Comparison of ENCODE assay signal across 8 cellular contexts in genomic region chr1:157139125-157139524, GRCh38. TPM values are rescaled to one million over a fixed set of nuclear protein-coding genes. Genes with fewer than 3 reads are reported as not detected.
A peak's percentile ranks its signal among the peaks of the same experiment; 100 is the strongest.
DNase-seq lines count a peak whose midpoint lies in the region; ATAC-seq and TF ChIP-seq lines count a peak whose summit lies in the region.

No MANE protein-coding gene starts in this region.

- intact Hi-C loops in activated CD4-positive, alpha-beta T cell treated with anti-CD3 and anti-CD28 coated beads, Interleukin-2, amount 10 ng/mL, durations not matched to agents 24 days and 14 days (cut with micrococcal nuclease) = loop anchor here (1.0 kb wide), 1 partner anchor 8 kb away; no protein-coding TSS in a partner anchor

- H3K9me3 ChIP-seq in adipocyte (ENCODE audit: control insufficient read depth, low read length) = no peaks in the 10 kb centered on the region

- H3K4me1 Mint-ChIP-seq in activated CD4-positive, alpha-beta T cell treated with anti-CD3 and anti-CD28 coated beads, Interleukin-2, amount 10 ng/mL, durations not matched to agents 24 days and 14 days = peaks cover 55% of the 10 kb centered on the region

- peak overlapping the region; percentile 67 for H3K27ac ChIP-seq in temporal lobe (ENCODE audit: low read depth, low read length)

- no peak for TF ChIP-seq CTCF in kidney epithelial cell (IDR thresholded peaks at IDR 0.05; ENCODE audit: insufficient read depth, low read length, poor library complexity, severe bottlenecking)

- ATAC-seq in GM21526 (IDR thresholded peaks at IDR 0.05; ENCODE audit: low FRiP score, unreplicated experiment) (no peak), HG03520 (IDR thresholded peaks at IDR 0.05; ENCODE audit: unreplicated experiment) (no peak)

- peak overlapping the region; percentile 99 for H3K4me3 Mint-ChIP-seq in activated CD4-positive, alpha-beta T cell treated with anti-CD3 and anti-CD28 coated beads, Interleukin-2, amount 10 ng/mL, durations not matched to agents 24 days and 14 days

- H3K4me1 ChIP-seq in adipocyte (ENCODE audit: control insufficient read depth, insufficient read depth, low read length) = peaks cover 33% of the 10 kb centered on the region

- no peaks in the 10 kb centered on the region for H3K27me3 ChIP-seq in adipocyte (replicated peaks; ENCODE audit: control insufficient read depth, insufficient read depth, low read length)
- H3K27me3 ChIP-seq in kidney epithelial cell (ENCODE audit: control insufficient read depth, insufficient read depth, low read length) = no peaks in the 10 kb centered on the region

- H3K4me3 ChIP-seq in adipocyte (ENCODE audit: low read length) (peak overlapping the region; percentile 93), kidney epithelial cell (ENCODE audit: low read depth, low read length) (peak overlapping the region; percentile 82)

- H3K27me3 Mint-ChIP-seq in activated CD4-positive, alpha-beta T cell treated with anti-CD3 and anti-CD28 coated beads, Interleukin-2, amount 10 ng/mL, durations not matched to agents 24 days and 14 days = peaks cover 2% of the 10 kb centered on the region

- H3K9ac ChIP-seq in adipocyte (ENCODE audit: low read length) = peak overlapping the region; percentile 93

- peaks cover 31% of the 10 kb centered on the region for H3K36me3 Mint-ChIP-seq in activated CD4-positive, alpha-beta T cell treated with anti-CD3 and anti-CD28 coated beads, Interleukin-2, amount 10 ng/mL, durations not matched to agents 24 days and 14 days (ENCODE audit: low read depth)

- DNase-seq in activated CD4-positive, alpha-beta T cell treated with anti-CD3 and anti-CD28 coated beads, Interleukin-2, amount 10 ng/mL, durations not matched to agents 24 days and 14 days = no peak
- no peak for DNase-seq in activated CD4-positive, alpha-beta T cell treated with anti-CD3 and anti-CD28 coated beads, Interleukin-2, amount 50 U/mL, for 1 hour
- DNase-seq in adipocyte (ENCODE audit: low read depth) (no peak), kidney epithelial cell (ENCODE audit: low read depth) (no peak), HUDEP-2 (lab: John Stamatoyannopoulos, UW; ENCODE audit: unreplicated experiment in 76 of 76) (no peak)

- peak overlapping the region; percentile 88 for H3K27ac Mint-ChIP-seq in activated CD4-positive, alpha-beta T cell treated with anti-CD3 and anti-CD28 coated beads, Interleukin-2, amount 10 ng/mL, durations not matched to agents 24 days and 14 days

- H3K36me3 ChIP-seq in adipocyte (ENCODE audit: control insufficient read depth, insufficient read depth, low read length, severe bottlenecking) (peaks cover 21% of the 10 kb centered on the region), kidney epithelial cell (ENCODE audit: control insufficient read depth, insufficient read depth, low read length) (no peaks in the 10 kb centered on the region)

- H3K9me3 Mint-ChIP-seq in activated CD4-positive, alpha-beta T cell treated with anti-CD3 and anti-CD28 coated beads, Interleukin-2, amount 10 ng/mL, durations not matched to agents 24 days and 14 days = no peaks in the 10 kb centered on the region

RNA-seq across cellular contexts. Expression of gene ETV3, which starts 0.9 kb away (rescaled TPM):
- 40.4 and 41.3 TPM in 2 replicates for total RNA-seq in activated CD4-positive, alpha-beta T cell treated with anti-CD3 and anti-CD28 coated beads, Interleukin-2, amount 10 ng/mL, durations not matched to agents 24 days and 14 days
- total RNA-seq in kidney epithelial cell (16.6 and 22.9 TPM in 2 replicates), temporal lobe (12.5 TPM)

RNA-seq across cellular contexts. Expression of gene ETV3L, which starts 39.5 kb away (rescaled TPM):
- not detected in 2 replicates for total RNA-seq in activated CD4-positive, alpha-beta T cell treated with anti-CD3 and anti-CD28 coated beads, Interleukin-2, amount 10 ng/mL, durations not matched to agents 24 days and 14 days
- total RNA-seq in kidney epithelial cell (not detected in 2 replicates), temporal lobe (not detected)
